Comparison of ENCODE assay signal across 23 cellular contexts in the genomic region with DNA sequence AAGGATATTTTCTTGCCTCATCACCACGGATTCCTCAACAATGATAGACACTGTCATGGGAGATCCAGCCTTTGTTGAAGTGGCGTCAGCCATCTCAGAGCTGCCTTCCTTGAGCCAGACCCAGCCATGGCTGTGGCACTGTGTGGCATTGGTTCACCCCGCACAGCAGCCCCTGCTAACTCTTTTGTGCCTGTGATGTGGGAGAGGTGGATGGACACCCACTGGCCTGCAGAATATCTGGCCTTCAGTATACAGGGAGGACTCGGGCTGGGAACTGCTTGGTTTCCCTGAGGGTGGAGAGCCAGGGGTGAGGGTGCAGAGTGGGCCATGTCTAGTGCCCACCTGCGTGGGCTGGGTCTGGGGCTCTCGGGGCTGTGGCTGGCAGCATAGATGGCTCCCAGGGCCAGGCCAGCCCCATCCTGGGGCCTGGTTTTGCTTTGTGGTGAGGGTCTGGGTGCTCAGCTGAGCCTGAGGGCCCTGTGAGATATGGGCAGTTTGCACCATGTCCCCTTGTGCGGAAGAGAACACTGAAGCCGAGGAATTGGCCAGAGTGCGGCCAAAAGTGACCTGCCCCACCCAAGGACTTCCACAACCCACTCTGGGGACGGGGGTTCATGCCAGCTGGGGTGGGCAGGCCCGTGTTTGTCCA. TPM values are rescaled to one million over a fixed set of nuclear protein-coding genes. Genes with fewer than 3 reads are reported as not detected.
"Had no signal": no experiment of that assay in that cellular context is flagged by ENCODE, and none has a peak within 500 bp of the region (broad histone marks: within the 10 kb centered on the region; RNA-seq: fewer than 3 reads in every experiment).

No MANE protein-coding gene starts in this region.

- H3K27me3 Mint-ChIP-seq: activated T-helper 17 cell treated with anti-CD3 and anti-CD28 coated beads, Interleukin-2, amount 50 U/mL, for 72 hours had no signal

- ATAC-seq: activated CD4-positive, CD25-positive, alpha-beta regulatory T cell treated with anti-CD3 and anti-CD28 coated beads, Interleukin-2, amount 50 U/mL, for 24 hours; activated T-helper 17 cell treated with anti-CD3 and anti-CD28 coated beads, Interleukin-2, amount 50 U/mL, for 72 hours; left colon; lower lobe of right lung; naive thymus-derived CD4-positive, alpha-beta T cell; upper lobe of right lung had no signal

- DNase-seq: activated CD4-positive, alpha-beta T cell treated with anti-CD3 and anti-CD28 coated beads, Interleukin-2, amount 10 ng/mL, durations not matched to agents 7 days and 5 days; activated CD8-positive, alpha-beta memory T cell treated with anti-CD3 and anti-CD28 coated beads, Interleukin-2, amount 50 U/mL, for 4 hours; activated naive CD4-positive, alpha-beta T cell treated with anti-CD3 and anti-CD28 coated beads for 36 hours; activated naive CD8-positive, alpha-beta T cell treated with anti-CD3 and anti-CD28 coated beads, Interleukin-2, amount 10 ng/mL, durations not matched to agents 7 days and 5 days; activated T-cell treated with anti-CD3 and anti-CD28 coated beads, Interleukin-2, amount 50 U/mL, for 24 hours; amniotic stem cell; cortex of kidney; heart right ventricle; islet precursor cell; left colon; lower lobe of right lung; mesendoderm; naive thymus-derived CD4-positive, alpha-beta T cell; spleen; stimulated activated CD4-positive, alpha-beta T cell treated with anti-CD3 and anti-CD28 coated beads, Interleukin-4, amount 100 ng/mL, for 24 hours; stimulated activated naive CD4-positive, alpha-beta T cell treated with Interleukin-2 at 50 U/mL for 16 hours; upper lobe of right lung had no signal

- H3K4me3 Mint-ChIP-seq: activated CD4-positive, alpha-beta T cell treated with anti-CD3 and anti-CD28 coated beads, Interleukin-2, amount 10 ng/mL, durations not matched to agents 7 days and 5 days; activated naive CD4-positive, alpha-beta T cell treated with anti-CD3 and anti-CD28 coated beads for 36 hours; activated naive CD8-positive, alpha-beta T cell treated with anti-CD3 and anti-CD28 coated beads, Interleukin-2, amount 10 ng/mL, durations not matched to agents 7 days and 5 days; activated T-cell treated with anti-CD3 and anti-CD28 coated beads, Interleukin-2, amount 50 U/mL, for 24 hours; activated T-helper 17 cell treated with anti-CD3 and anti-CD28 coated beads, Interleukin-2, amount 50 U/mL, for 72 hours; T-helper 1 cell treated with Interleukin-12 subunit alpha and Interleukin-12 subunit beta and Interleukin-4 antibody, amounts not matched to agents 30 μg/mL and 1 μg/mL, for 36 hours had no signal

- H3K27ac Mint-ChIP-seq: activated CD4-positive, alpha-beta T cell treated with anti-CD3 and anti-CD28 coated beads, Interleukin-2, amount 10 ng/mL, durations not matched to agents 7 days and 5 days; activated naive CD4-positive, alpha-beta T cell treated with anti-CD3 and anti-CD28 coated beads for 36 hours; activated naive CD8-positive, alpha-beta T cell treated with anti-CD3 and anti-CD28 coated beads, Interleukin-2, amount 10 ng/mL, durations not matched to agents 7 days and 5 days; activated T-cell treated with anti-CD3 and anti-CD28 coated beads, Interleukin-2, amount 50 U/mL, for 24 hours; activated T-helper 17 cell treated with anti-CD3 and anti-CD28 coated beads, Interleukin-2, amount 50 U/mL, for 72 hours; naive thymus-derived CD4-positive, alpha-beta T cell had no signal

- H3K27ac ChIP-seq: breast epithelium, epithelial cell of prostate, heart right ventricle, lower lobe of right lung, spleen, upper lobe of right lung had no signal

- H3K9me3 Mint-ChIP-seq: activated CD4-positive, alpha-beta T cell treated with anti-CD3 and anti-CD28 coated beads, Interleukin-2, amount 10 ng/mL, durations not matched to agents 7 days and 5 days; activated T-helper 17 cell treated with anti-CD3 and anti-CD28 coated beads, Interleukin-2, amount 50 U/mL, for 72 hours; T-helper 1 cell treated with Interleukin-12 subunit alpha and Interleukin-12 subunit beta and Interleukin-4 antibody, amounts not matched to agents 30 μg/mL and 1 μg/mL, for 36 hours had no signal

- H3K4me3 ChIP-seq: breast epithelium, heart right ventricle, lower lobe of right lung, spleen, upper lobe of right lung had no signal

- H3K4me1 Mint-ChIP-seq: activated T-helper 17 cell treated with anti-CD3 and anti-CD28 coated beads, Interleukin-2, amount 50 U/mL, for 72 hours had no signal

RNA-seq across cellular contexts. Expression of gene CLDN5, which starts 6.2 kb away (rescaled TPM):
- total RNA-seq: activated naive CD8-positive, alpha-beta T cell treated with anti-CD3 and anti-CD28 coated beads, Interleukin-2, amount 10 ng/mL, durations not matched to agents 7 days and 5 days; fibroblast of villous mesenchyme had no signal
